Comparison of ENCODE assay signal across 8 cellular contexts in genomic region chr7:106217089-106217542, GRCh38.
DNase-seq lines count a peak whose midpoint lies in the region; TF ChIP-seq lines count a peak whose summit lies in the region.

No MANE protein-coding gene starts in this region.

- CTCF ChIA-PET in Calu3 (lab: Charles Lee): interaction anchor here (1.2 kb wide), 1 partner anchor 245 kb away, joined by 4 read pairs; no protein-coding TSS in a partner anchor

- TF ChIP-seq CTCF in Calu3 (IDR thresholded peaks at IDR 0.05; ENCODE audit: unreplicated experiment): no peak

- intact Hi-C loops in Calu3 (cut with micrococcal nuclease; ENCODE audit: unreplicated experiment): no loop called here
- intact Hi-C loops in posterior vena cava (cut with DNase I): loop anchor here in 1 of 2 donors (2.0 kb wide), 1 partner anchor 64 kb away; no protein-coding TSS in a partner anchor

- H3K4me1 Mint-ChIP-seq in Calu3 (ENCODE audit: low read depth, unreplicated experiment): peaks cover 20% of the 10 kb centered on the region

- H3K4me1 ChIP-seq in SJCRH30: peaks cover 11% of the 10 kb centered on the region

- H3K9me3 Mint-ChIP-seq in Calu3 (ENCODE audit: low read depth, unreplicated experiment): peaks cover 2% of the 10 kb centered on the region

- H3K4me3 ChIP-seq in SJCRH30: peak overlapping the region; percentile 0

- no peaks in the 10 kb centered on the region for H3K27me3 ChIP-seq in SJCRH30

- H3K27me3 Mint-ChIP-seq in Calu3 (ENCODE audit: unreplicated experiment): no peaks in the 10 kb centered on the region

- no peaks in the 10 kb centered on the region for H3K36me3 Mint-ChIP-seq in Calu3 (ENCODE audit: insufficient read depth, unreplicated experiment)

- no peaks in the 10 kb centered on the region for H3K9me3 ChIP-seq in SJCRH30 (replicated peaks)

- DNase-seq in Calu3 (peak; percentile 26), SJCRH30 (peak; percentile 24 to 45), fibroblast of the conjunctiva (ENCODE audit: low read depth) (peak; percentile 49), posterior vena cava (ENCODE audit: low spot score) (peak; percentile 95), HPDE6-E6E7 (ENCODE audit: extremely low spot score) (no peak), Ammon's horn (ENCODE audit: low spot score) (no peak), NCI-H345 treated with DMSO at 0.1 percent for 48 hours (lab: John Stamatoyannopoulos, UW; ENCODE audit: unreplicated experiment) (no peak), NCI-H2029 (lab: John Stamatoyannopoulos, UW) (no peak)

- H3K27ac ChIP-seq in SJCRH30: peak overlapping the region; percentile 7; the same call in 1 of the 2 replicates

- BruUV-seq in Calu3 (replicated peaks; lab: Mats Ljungman, UMichigan): no TSS peak

- H3K27ac Mint-ChIP-seq in Calu3 (ENCODE audit: unreplicated experiment): peak overlapping the region; percentile 87

- no peaks in the 10 kb centered on the region for H3K36me3 ChIP-seq in SJCRH30

- peak overlapping the region; percentile 51 for H3K4me3 Mint-ChIP-seq in Calu3 (ENCODE audit: low read depth, unreplicated experiment)

Comparison
In these comparisons a context has a peak if more than half of its experiments do, and no peak if none do; other contexts are left out.
1. DNase-seq: peak in Calu3 (single experiment), SJCRH30 (2 of 2), fibroblast of the conjunctiva (single experiment) and posterior vena cava (single experiment); none in HPDE6-E6E7 (single experiment), Ammon's horn (single experiment), NCI-H345 treated with DMSO at 0.1 percent for 48 hours (single experiment) and NCI-H2029 (single experiment).